11 cellular contexts compared by ENCODE assay signal in genomic region chr3:148459931-148460513, GRCh38.
DNase-seq lines count a peak whose midpoint lies in the region; ATAC-seq, FAIRE-seq and TF ChIP-seq lines count a peak whose summit lies in the region.
"Had no signal": no experiment of that assay in that cellular context is flagged by ENCODE, and none has a peak within 500 bp of the region (broad histone marks: within the 10 kb centered on the region; RNA-seq: fewer than 3 reads in every experiment).

No MANE protein-coding gene starts in this region.

- no peak for TF ChIP-seq POLR2A in uterus (IDR thresholded peaks at IDR 0.05)

- H2AFZ ChIP-seq in OCI-LY1 (ENCODE audit: low read length): no peak overlapping the region

- no peak for FAIRE-seq in frontal cortex (lab: Jason Lieb, UNC)
- FAIRE-seq: islet of Langerhans had no signal

- H3F3A ChIP-seq in OCI-LY1 (ENCODE audit: insufficient read depth, low read length): no peaks in the 10 kb centered on the region

- no peaks in the 10 kb centered on the region for H3K9me3 ChIP-seq in OCI-LY1 (ENCODE audit: low read length)
- no peaks in the 10 kb centered on the region for H3K9me3 ChIP-seq in uterus

- no peaks in the 10 kb centered on the region for H3K79me2 ChIP-seq in OCI-LY1 (ENCODE audit: insufficient read depth, low read length)

- H4K20me1 ChIP-seq in OCI-LY1 (ENCODE audit: insufficient read depth, low read length): no peaks in the 10 kb centered on the region

- no peaks in the 10 kb centered on the region for H3K4me1 ChIP-seq in OCI-LY1 (ENCODE audit: insufficient read depth, low read length, severe bottlenecking)
- no peaks in the 10 kb centered on the region for H3K4me1 ChIP-seq in uterus

- H3K9me2 ChIP-seq in OCI-LY1 (ENCODE audit: low read depth, low read length): no peaks in the 10 kb centered on the region

- no peaks in the 10 kb centered on the region for H3K36me3 ChIP-seq in OCI-LY1 (ENCODE audit: insufficient read depth, low read length)
- H3K36me3 ChIP-seq in uterus: no peaks in the 10 kb centered on the region

- ATAC-seq in HG03432 (IDR thresholded peaks at IDR 0.05; ENCODE audit: unreplicated experiment): no peak

- H3K4me3 ChIP-seq in OCI-LY1 (ENCODE audit: low read depth, low read length, poor library complexity, severe bottlenecking) (no peak overlapping the region), fibroblast of mammary gland (ENCODE audit: control insufficient read depth, low read depth, low read length) (no peak overlapping the region), uterus (no peak overlapping the region)

- H3K27ac ChIP-seq in 22Rv1 (no peak overlapping the region), OCI-LY1 (ENCODE audit: low read depth, low read length, poor library complexity, severe bottlenecking) (no peak overlapping the region), uterus (no peak overlapping the region)

- no peak overlapping the region for H3K4me2 ChIP-seq in OCI-LY1 (ENCODE audit: low read length)

- intact Hi-C loops in uterus (cut with DNase I; ENCODE audit: low total_unique reads): no loop called here

- DNase-seq in fibroblast of mammary gland (ENCODE audit: low read depth): peak; percentile 41
- no peak for DNase-seq in 8988T
- DNase-seq in frontal cortex (ENCODE audit: low spot score in 2 of 2): no peak
- no peak for DNase-seq in uterus
- DNase-seq: COR-L47, NCI-H510A had no signal

- no peaks in the 10 kb centered on the region for H3K27me3 ChIP-seq in OCI-LY1 (ENCODE audit: insufficient read depth, low read length)
- no peaks in the 10 kb centered on the region for H3K27me3 ChIP-seq in uterus

- H3K9ac ChIP-seq in OCI-LY1 (ENCODE audit: low read length): no peak overlapping the region

- TF ChIP-seq CTCF in 22Rv1 (IDR thresholded peaks at IDR 0.05) (peak; percentile 22; the same call in 1 of the 2 replicates), GM12872 (IDR thresholded peaks at IDR 0.05; ENCODE audit: insufficient read depth, low read depth, low read length) (peak; percentile 29; the same call in 2 of the 3 replicates), OCI-LY1 (IDR thresholded peaks at IDR 0.05; ENCODE audit: low read length) (peak; percentile 63), fibroblast of mammary gland (conservative IDR thresholded peaks at IDR 0.05; ENCODE audit: control insufficient read depth, insufficient read depth, low read depth, low read length) (peak; percentile 52), uterus (IDR thresholded peaks at IDR 0.05) (no peak)

Comparison
In these comparisons a context has a peak if more than half of its experiments do, and no peak if none do; other contexts are left out.
1. CTCF ChIP-seq: peak in 22Rv1 (single experiment), GM12872 (single experiment), OCI-LY1 (single experiment) and fibroblast of mammary gland (single experiment); none in uterus (0 of 4).